9 cellular contexts compared by ENCODE assay signal in genomic region chr5:68290260-68290674, GRCh38.
DNase-seq lines count a peak whose midpoint lies in the region; ATAC-seq and TF ChIP-seq lines count a peak whose summit lies in the region.
"Had no signal": no experiment of that assay in that cellular context is flagged by ENCODE, and none has a peak within 500 bp of the region (broad histone marks: within the 10 kb centered on the region; RNA-seq: fewer than 3 reads in every experiment).

No MANE protein-coding gene starts in this region.

- TF ChIP-seq POLR2A in sigmoid colon (IDR thresholded peaks at IDR 0.05) = no peak

- no peaks in the 10 kb centered on the region for H3K27me3 ChIP-seq in hepatocyte
- H3K27me3 ChIP-seq in sigmoid colon = no peaks in the 10 kb centered on the region

- no peak for ATAC-seq in GM21515 (IDR thresholded peaks at IDR 0.05; ENCODE audit: unreplicated experiment)

- DNase-seq in GM03348 (ENCODE audit: low spot score) (peak; percentile 18), astrocyte of the cerebellum (ENCODE audit: low read depth) (peak; percentile 19), hepatocyte (ENCODE audit: low spot score) (peak; percentile 57), sigmoid colon (peak; percentile 80), DMS53 (lab: John Stamatoyannopoulos, UW) (no peak), T-helper 1 cell (no peak)
- no peak for DNase-seq in activated CD4-positive, CD25-positive, alpha-beta regulatory T cell (lab: John Stamatoyannopoulos, UW)
- DNase-seq: dermis blood vessel endothelial cell had no signal

- in situ Hi-C loops in astrocyte of the cerebellum (cut with HindIII; ENCODE audit: low sequenced_read_pairs) = no loop called here

- H3K27ac ChIP-seq in hepatocyte (peak overlapping the region; percentile 93), sigmoid colon (peak overlapping the region; percentile 78 to 94 (median 84))

- H3K4me2 ChIP-seq in hepatocyte = peak overlapping the region; percentile 89

- TF ChIP-seq CTCF in astrocyte of the cerebellum (IDR thresholded peaks at IDR 0.05; ENCODE audit: low read depth, low read length, missing control alignments) = no peak
- TF ChIP-seq CTCF in hepatocyte (IDR thresholded peaks at IDR 0.05; ENCODE audit: poor library complexity) = no peak
- TF ChIP-seq CTCF in sigmoid colon (IDR thresholded peaks at IDR 0.05) = no peak

- 30% methylated on average over 4 of the region's 4 CpGs for WGBS in hepatocyte (ENCODE audit: low lambda C conversion rate, missing lambda C conversion rate)
- 29 to 61% methylated on average over 4 of the region's 4 CpGs for WGBS in sigmoid colon, 2 donors

- TF ChIP-seq EP300 in sigmoid colon (IDR thresholded peaks at IDR 0.05) = no peak

- H4K20me1 ChIP-seq in hepatocyte (ENCODE audit: insufficient read depth, poor library complexity, severe bottlenecking) = peaks cover 18% of the 10 kb centered on the region

- H3K4me3 ChIP-seq in astrocyte of the cerebellum (ENCODE audit: low read depth, low read length) (no peak overlapping the region), hepatocyte (peak overlapping the region; percentile 0), sigmoid colon (peak overlapping the region in 2 of 4 donors; percentile 1 to 55)

- H3K9me3 ChIP-seq in hepatocyte (ENCODE audit: low read depth) (no peaks in the 10 kb centered on the region), sigmoid colon (no peaks in the 10 kb centered on the region)

- no peaks in the 10 kb centered on the region for H3K9me2 ChIP-seq in hepatocyte (replicated peaks; ENCODE audit: insufficient read depth)

- H3K79me2 ChIP-seq in hepatocyte = peaks cover 61% of the 10 kb centered on the region

- no peak overlapping the region for H2AFZ ChIP-seq in hepatocyte

- intact Hi-C loops in sigmoid colon (cut with DNase I) = no loop called here

- H3K4me1 ChIP-seq in hepatocyte (ENCODE audit: insufficient read depth) (peaks cover 45% of the 10 kb centered on the region), sigmoid colon (peaks cover 0 to 75% (median 71%) of the 10 kb centered on the region in 4 donors)

- H3K36me3 ChIP-seq in hepatocyte (replicated peaks; ENCODE audit: insufficient read depth, low read depth) = peaks cover 3% of the 10 kb centered on the region
- peaks cover 5 to 37% (median 25%) of the 10 kb centered on the region in 4 donors for H3K36me3 ChIP-seq in sigmoid colon

Comparison
In these comparisons a context has a peak if more than half of its experiments do, and no peak if none do; other contexts are left out.
1. DNase-seq: peak in GM03348 (single experiment), astrocyte of the cerebellum (single experiment), hepatocyte (single experiment) and sigmoid colon (single experiment); none in activated CD4-positive, CD25-positive, alpha-beta regulatory T cell (0 of 4), DMS53 (single experiment) and T-helper 1 cell (0 of 5).